Comparison of ENCODE assay signal across 8 cellular contexts in genomic region chr19:2618611-2619010, GRCh38.
A peak's percentile ranks its signal among the peaks of the same experiment; 100 is the strongest.
DNase-seq lines count a peak whose midpoint lies in the region; ATAC-seq lines count a peak whose summit lies in the region.

No MANE protein-coding gene starts in this region.

- H3K27me3 Mint-ChIP-seq in stimulated activated naive CD8-positive, alpha-beta T cell treated with anti-CD3 and anti-CD28 coated beads, Interleukin-15, amount 100 ng/mL, for 72 hours: no peaks in the 10 kb centered on the region

- no peaks in the 10 kb centered on the region for H3K27me3 ChIP-seq in SJSA1 (replicated peaks)

- no peak overlapping the region for H3K4me3 ChIP-seq in SJSA1

- peaks cover 86% of the 10 kb centered on the region for H3K4me1 Mint-ChIP-seq in stimulated activated naive CD8-positive, alpha-beta T cell treated with anti-CD3 and anti-CD28 coated beads, Interleukin-15, amount 100 ng/mL, for 72 hours

- H3K9me3 ChIP-seq in SJSA1 (replicated peaks): no peaks in the 10 kb centered on the region

- peak; percentile 76 for DNase-seq in ELR (ENCODE audit: low read depth)
- DNase-seq in SJSA1 (ENCODE audit: low read depth in 1 of 2, low spot score in 2 of 2): peak; percentile 82 to 89
- peak; percentile 83 for DNase-seq in activated naive CD4-positive, alpha-beta T cell treated with Interleukin-2 at 50 U/mL for 16 hours
- peak; percentile 28 to 59 for DNase-seq in lung microvascular endothelial cell (ENCODE audit: low read depth in 2 of 2)
- DNase-seq in stimulated activated naive CD8-positive, alpha-beta T cell treated with anti-CD3 and anti-CD28 coated beads, Interleukin-15, amount 100 ng/mL, for 72 hours: peak; percentile 47 to 83

- peaks cover 31% of the 10 kb centered on the region for H3K4me1 ChIP-seq in SJSA1 (replicated peaks)

- peak overlapping the region; percentile 57 to 62 for H3K4me3 Mint-ChIP-seq in stimulated activated naive CD8-positive, alpha-beta T cell treated with anti-CD3 and anti-CD28 coated beads, Interleukin-15, amount 100 ng/mL, for 72 hours

- ATAC-seq in stimulated activated naive CD8-positive, alpha-beta T cell treated with anti-CD3 and anti-CD28 coated beads, Interleukin-15, amount 100 ng/mL, for 72 hours: peak; percentile 39
- no peak for ATAC-seq in HG02970 (IDR thresholded peaks at IDR 0.05; ENCODE audit: low FRiP score, unreplicated experiment)
- no peak for ATAC-seq in HG03342 (IDR thresholded peaks at IDR 0.05; ENCODE audit: unreplicated experiment)
- ATAC-seq in HG03520 (IDR thresholded peaks at IDR 0.05; ENCODE audit: unreplicated experiment): no peak

- H3K27ac Mint-ChIP-seq in stimulated activated naive CD8-positive, alpha-beta T cell treated with anti-CD3 and anti-CD28 coated beads, Interleukin-15, amount 100 ng/mL, for 72 hours: peak overlapping the region; percentile 61 to 96

- peak overlapping the region; percentile 78 for H3K27ac ChIP-seq in SJSA1

- no peaks in the 10 kb centered on the region for H3K9me3 Mint-ChIP-seq in stimulated activated naive CD8-positive, alpha-beta T cell treated with anti-CD3 and anti-CD28 coated beads, Interleukin-15, amount 100 ng/mL, for 72 hours

- no peaks in the 10 kb centered on the region for H3K36me3 ChIP-seq in SJSA1
